ENCODE assay signal across 17 cellular contexts in the genomic region with DNA sequence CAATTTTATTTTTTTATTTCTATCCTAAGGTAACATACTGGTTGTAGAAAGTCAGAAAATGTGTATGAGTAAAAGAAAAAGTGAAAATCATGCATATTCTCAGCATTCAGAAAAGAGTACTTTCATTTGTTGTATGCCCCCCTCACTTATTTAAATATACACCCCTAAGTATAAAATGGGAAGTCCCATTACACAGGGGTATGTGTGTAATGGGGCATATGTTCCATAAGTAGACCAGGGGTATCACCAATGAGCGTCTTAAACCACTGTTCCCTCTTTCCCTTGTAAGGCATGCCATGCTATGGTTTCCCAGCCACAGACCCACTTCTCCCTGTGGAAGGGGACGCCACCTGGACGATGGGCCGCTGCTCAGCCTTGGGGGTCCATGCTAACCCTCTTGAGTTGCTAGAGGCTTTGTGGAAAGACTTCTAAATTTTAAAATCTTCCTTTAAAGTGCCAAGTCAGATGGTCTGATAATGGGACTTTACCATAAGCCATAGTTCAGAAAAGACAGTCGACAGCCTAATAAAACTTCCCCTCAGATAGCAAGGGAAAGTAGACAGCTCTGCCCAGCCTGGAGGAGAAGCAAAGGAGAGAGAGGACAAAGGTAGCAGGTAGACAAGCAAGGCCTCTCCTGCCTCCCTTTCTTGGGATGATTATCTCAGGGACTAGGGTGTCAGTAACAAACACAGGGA.
DNase-seq lines count a peak whose midpoint lies in the region; ATAC-seq and TF ChIP-seq lines count a peak whose summit lies in the region.
"Had no signal": no experiment of that assay in that cellular context is flagged by ENCODE, and none has a peak within 500 bp of the region (broad histone marks: within the 10 kb centered on the region; RNA-seq: fewer than 3 reads in every experiment).

No MANE protein-coding gene starts in this region.

- peak overlapping the region; percentile 11 for H3K9ac ChIP-seq in Karpas-422 (ENCODE audit: low read length)

- peak overlapping the region; percentile 44 for H3K27ac Mint-ChIP-seq in activated naive CD8-positive, alpha-beta T cell treated with anti-CD3 and anti-CD28 coated beads, Interleukin-2, amount 50 U/mL, for 24 hours
- peak overlapping the region; percentile 87 for H3K27ac Mint-ChIP-seq in memory B cell
- H3K27ac Mint-ChIP-seq in stimulated activated naive B cell treated with anti-CD40 and anti-IgM and Interleukin-4, amounts not matched to agents 10 μg/mL and 1 μg/mL and 100 μg/mL, for 72 hours = peak overlapping the region; percentile 74
- H3K27ac Mint-ChIP-seq: activated T-helper 17 cell treated with anti-CD3 and anti-CD28 coated beads, Interleukin-2, amount 50 U/mL, for 72 hours; nephron progenitor cell had no signal

- no peak overlapping the region for H3K4me3 Mint-ChIP-seq in activated naive CD8-positive, alpha-beta T cell treated with anti-CD3 and anti-CD28 coated beads, Interleukin-2, amount 50 U/mL, for 24 hours
- H3K4me3 Mint-ChIP-seq in memory B cell = no peak overlapping the region
- H3K4me3 Mint-ChIP-seq in stimulated activated naive B cell treated with anti-CD40 and anti-IgM and Interleukin-4, amounts not matched to agents 10 μg/mL and 1 μg/mL and 100 μg/mL, for 72 hours = no peak overlapping the region
- H3K4me3 Mint-ChIP-seq: activated T-helper 17 cell treated with anti-CD3 and anti-CD28 coated beads, Interleukin-2, amount 50 U/mL, for 72 hours; nephron progenitor cell had no signal

- peaks cover 2% of the 10 kb centered on the region for H3K36me3 Mint-ChIP-seq in activated naive CD8-positive, alpha-beta T cell treated with anti-CD3 and anti-CD28 coated beads, Interleukin-2, amount 50 U/mL, for 24 hours (ENCODE audit: low read depth)
- H3K36me3 Mint-ChIP-seq in memory B cell = peaks cover 13% of the 10 kb centered on the region
- H3K36me3 Mint-ChIP-seq in stimulated activated naive B cell treated with anti-CD40 and anti-IgM and Interleukin-4, amounts not matched to agents 10 μg/mL and 1 μg/mL and 100 μg/mL, for 72 hours = peaks cover 5 to 17% of the 10 kb centered on the region in 2 donors

- peak; percentile 68 for ATAC-seq in activated naive CD8-positive, alpha-beta T cell treated with anti-CD3 and anti-CD28 coated beads, Interleukin-2, amount 50 U/mL, for 24 hours
- no peak for ATAC-seq in memory B cell (ENCODE audit: low read depth)
- peak; percentile 74 to 75 for ATAC-seq in stimulated activated naive B cell treated with anti-CD40 and anti-IgM and Interleukin-4, amounts not matched to agents 10 μg/mL and 1 μg/mL and 100 μg/mL, for 72 hours (replicated peaks)
- no peak for ATAC-seq in HG02763 (IDR thresholded peaks at IDR 0.05; ENCODE audit: unreplicated experiment)
- ATAC-seq: activated T-helper 17 cell treated with anti-CD3 and anti-CD28 coated beads, Interleukin-2, amount 50 U/mL, for 72 hours had no signal

- H3K36me3 ChIP-seq in Karpas-422 (ENCODE audit: insufficient read depth, low read length) = no peaks in the 10 kb centered on the region
- H3K36me3 ChIP-seq: colonic mucosa, thyroid gland had no signal

- no peaks in the 10 kb centered on the region for H3K27me3 ChIP-seq in Karpas-422 (ENCODE audit: low read length)
- H3K27me3 ChIP-seq: colonic mucosa, thyroid gland had no signal

- peak overlapping the region; percentile 31 for H3K4me2 ChIP-seq in Karpas-422 (ENCODE audit: low read depth, low read length, poor library complexity, severe bottlenecking)

- H2AFZ ChIP-seq in Karpas-422 (ENCODE audit: low read length) = no peak overlapping the region; the same call in 1 of the 2 replicates

- peaks cover 31% of the 10 kb centered on the region for H3K4me1 Mint-ChIP-seq in activated naive CD8-positive, alpha-beta T cell treated with anti-CD3 and anti-CD28 coated beads, Interleukin-2, amount 50 U/mL, for 24 hours
- peaks cover 33% of the 10 kb centered on the region for H3K4me1 Mint-ChIP-seq in memory B cell
- peaks cover 48 to 77% of the 10 kb centered on the region in 2 donors for H3K4me1 Mint-ChIP-seq in stimulated activated naive B cell treated with anti-CD40 and anti-IgM and Interleukin-4, amounts not matched to agents 10 μg/mL and 1 μg/mL and 100 μg/mL, for 72 hours

- no peaks in the 10 kb centered on the region for H3K9me3 ChIP-seq in Karpas-422 (ENCODE audit: low read length)
- H3K9me3 ChIP-seq: colonic mucosa, thyroid gland had no signal

- DNase-seq in Karpas-422 (peak; percentile 52), memory B cell (ENCODE audit: low spot score in 2 of 2) (no peak), HEK293T (ENCODE audit: extremely low spot score) (no peak), NCI-H774 (lab: John Stamatoyannopoulos, UW) (no peak)
- DNase-seq in activated naive CD8-positive, alpha-beta T cell treated with anti-CD3 and anti-CD28 coated beads, Interleukin-2, amount 50 U/mL, for 24 hours = no peak
- DNase-seq in stimulated activated naive B cell treated with anti-CD40 and anti-IgM and Interleukin-4, amounts not matched to agents 10 μg/mL and 1 μg/mL and 100 μg/mL, for 72 hours = no peak
- DNase-seq: colonic mucosa, DMS53, glutamatergic neuron, MV-4-11, NCI-H2081, NCI-H69, nephron progenitor cell, thyroid gland had no signal

- no peaks in the 10 kb centered on the region for H4K20me1 ChIP-seq in Karpas-422 (ENCODE audit: insufficient read depth, low read depth, low read length)

- no peaks in the 10 kb centered on the region for H3K9me2 ChIP-seq in Karpas-422 (replicated peaks; ENCODE audit: insufficient read depth, low read length)

- POLR2A ChIA-PET in HEK293T (lab: Yijun Ruan, JAX) = no interaction called here

- no peaks in the 10 kb centered on the region for H3K9me3 Mint-ChIP-seq in activated naive CD8-positive, alpha-beta T cell treated with anti-CD3 and anti-CD28 coated beads, Interleukin-2, amount 50 U/mL, for 24 hours
- no peaks in the 10 kb centered on the region for H3K9me3 Mint-ChIP-seq in memory B cell
- H3K9me3 Mint-ChIP-seq in stimulated activated naive B cell treated with anti-CD40 and anti-IgM and Interleukin-4, amounts not matched to agents 10 μg/mL and 1 μg/mL and 100 μg/mL, for 72 hours = no peaks in the 10 kb centered on the region
- H3K9me3 Mint-ChIP-seq: activated T-helper 17 cell treated with anti-CD3 and anti-CD28 coated beads, Interleukin-2, amount 50 U/mL, for 72 hours had no signal

- no peak overlapping the region; the same call in 1 of the 2 replicates for H3K4me3 ChIP-seq in Karpas-422 (ENCODE audit: low read length)
- H3K4me3 ChIP-seq: colonic mucosa, thyroid gland had no signal

- CTCF ChIA-PET in HEK293T (lab: Yijun Ruan, JAX) = no interaction called here

- peaks cover 40% of the 10 kb centered on the region for H3K4me1 ChIP-seq in Karpas-422 (ENCODE audit: low read length)
- H3K4me1 ChIP-seq: colonic mucosa had no signal

- peak overlapping the region; percentile 56 for H3K27ac ChIP-seq in Karpas-422 (ENCODE audit: low read length)
- H3K27ac ChIP-seq: C4-2B, colonic mucosa, thyroid gland had no signal

- no peaks in the 10 kb centered on the region for H3K79me2 ChIP-seq in Karpas-422 (ENCODE audit: low read length)

- peaks cover 2% of the 10 kb centered on the region for H3K27me3 Mint-ChIP-seq in activated naive CD8-positive, alpha-beta T cell treated with anti-CD3 and anti-CD28 coated beads, Interleukin-2, amount 50 U/mL, for 24 hours
- no peaks in the 10 kb centered on the region for H3K27me3 Mint-ChIP-seq in memory B cell
- no peaks in the 10 kb centered on the region for H3K27me3 Mint-ChIP-seq in stimulated activated naive B cell treated with anti-CD40 and anti-IgM and Interleukin-4, amounts not matched to agents 10 μg/mL and 1 μg/mL and 100 μg/mL, for 72 hours
- H3K27me3 Mint-ChIP-seq: activated T-helper 17 cell treated with anti-CD3 and anti-CD28 coated beads, Interleukin-2, amount 50 U/mL, for 72 hours had no signal

TF ChIP-seq in HEK293T, 16 proteins besides CTCF, POLR2A, EP300 and RAD21:
- no peak for TF ChIP-seq FOXM1 (IDR thresholded peaks at IDR 0.05; ENCODE audit: borderline replicate concordance)
- TF ChIP-seq FOXK2 (IDR thresholded peaks at IDR 0.05) = no peak
- no peak for TF ChIP-seq SUZ12 (IDR thresholded peaks at IDR 0.05)
- no peak for TF ChIP-seq ARNT (IDR thresholded peaks at IDR 0.05)

Comparison
In these comparisons a context has a peak if more than half of its experiments do, and no peak if none do; other contexts are left out.
1. ATAC-seq: peak in activated naive CD8-positive, alpha-beta T cell treated with anti-CD3 and anti-CD28 coated beads, Interleukin-2, amount 50 U/mL, for 24 hours (single experiment) and stimulated activated naive B cell treated with anti-CD40 and anti-IgM and Interleukin-4, amounts not matched to agents 10 μg/mL and 1 μg/mL and 100 μg/mL, for 72 hours (2 of 2); none in memory B cell (single experiment) and HG02763 (single experiment).
2. Peak in every context shown above with its lines, with median percentiles within 50 percentile points of each other: H3K27ac Mint-ChIP-seq.